Comparison of ENCODE assay signal across 15 cellular contexts in genomic region chr18:31687529-31687928, GRCh38. TPM values are rescaled to one million over a fixed set of nuclear protein-coding genes. Genes with fewer than 3 reads are reported as not detected.
DNase-seq lines count a peak whose midpoint lies in the region; ATAC-seq and TF ChIP-seq lines count a peak whose summit lies in the region.
"Had no signal": no experiment of that assay in that cellular context is flagged by ENCODE, and none has a peak within 500 bp of the region (broad histone marks: within the 10 kb centered on the region; RNA-seq: fewer than 3 reads in every experiment).

No MANE protein-coding gene starts in this region.

- no peaks in the 10 kb centered on the region; the same call in 1 of the 2 replicates for H3F3A ChIP-seq in GM23338 (replicated peaks; ENCODE audit: low read depth)

- H3K4me1 Mint-ChIP-seq in GM23338: peaks cover 26% of the 10 kb centered on the region
- H3K4me1 Mint-ChIP-seq in endothelial cell (ENCODE audit: unreplicated experiment): peaks cover 18% of the 10 kb centered on the region
- H3K4me1 Mint-ChIP-seq in progenitor cell of endocrine pancreas (ENCODE audit: low read depth): peaks cover 23% of the 10 kb centered on the region
- peaks cover 15% of the 10 kb centered on the region for H3K4me1 Mint-ChIP-seq in Calu3 (ENCODE audit: low read depth, unreplicated experiment)

- no peaks in the 10 kb centered on the region for H3K27me3 ChIP-seq in GM23338 (ENCODE audit: insufficient read depth)

- H3K4me3 ChIP-seq in GM23338 (no peak overlapping the region), OCI-LY7 (ENCODE audit: low read depth, low read length, poor library complexity, severe bottlenecking) (no peak overlapping the region)

- intact Hi-C loops in OCI-LY7 (cut with micrococcal nuclease; ENCODE audit: unreplicated experiment) (loop anchor here (5.0 kb wide), 1 partner anchor 405 kb away; the partner anchor contains the start of gene RNF138), Calu3 (cut with micrococcal nuclease; ENCODE audit: unreplicated experiment) (no loop called here)

- H4K20me1 ChIP-seq in GM23338 (replicated peaks; ENCODE audit: insufficient read depth) (0 out of 2 replicates have a peak, but pooled peaks cover 5% of the 10 kb centered on the region), OCI-LY7 (ENCODE audit: insufficient read depth, low read length) (no peaks in the 10 kb centered on the region)

- peaks cover 9% of the 10 kb centered on the region for H3K27me3 Mint-ChIP-seq in GM23338 (ENCODE audit: insufficient read depth, low read depth, poor library complexity)
- peaks cover 8% of the 10 kb centered on the region for H3K27me3 Mint-ChIP-seq in endothelial cell (ENCODE audit: unreplicated experiment)
- H3K27me3 Mint-ChIP-seq in progenitor cell of endocrine pancreas: no peaks in the 10 kb centered on the region
- H3K27me3 Mint-ChIP-seq in Calu3 (ENCODE audit: unreplicated experiment): no peaks in the 10 kb centered on the region

- H3K36me3 Mint-ChIP-seq in GM23338 (ENCODE audit: low read depth): no peaks in the 10 kb centered on the region; the same call in 2 of the 3 replicates
- peaks cover 3% of the 10 kb centered on the region for H3K36me3 Mint-ChIP-seq in endothelial cell (ENCODE audit: low read depth, unreplicated experiment)
- no peaks in the 10 kb centered on the region for H3K36me3 Mint-ChIP-seq in progenitor cell of endocrine pancreas (ENCODE audit: insufficient read depth)
- H3K36me3 Mint-ChIP-seq in Calu3 (ENCODE audit: insufficient read depth, unreplicated experiment): peaks cover 27% of the 10 kb centered on the region

- no peak overlapping the region for H3K4me3 Mint-ChIP-seq in GM23338
- H3K4me3 Mint-ChIP-seq in endothelial cell (ENCODE audit: unreplicated experiment): no peak overlapping the region
- H3K4me3 Mint-ChIP-seq in progenitor cell of endocrine pancreas (ENCODE audit: low read depth): no peak overlapping the region
- no peak overlapping the region for H3K4me3 Mint-ChIP-seq in Calu3 (ENCODE audit: low read depth, unreplicated experiment)
- H3K4me3 Mint-ChIP-seq: activated CD4-positive, alpha-beta T cell treated with anti-CD3 and anti-CD28 coated beads, Interleukin-2, amount 10 ng/mL, durations not matched to agents 24 days and 14 days; effector memory CD8-positive, alpha-beta T cell; T-helper 1 cell treated with Interleukin-12 subunit alpha and Interleukin-12 subunit beta and Interleukin-4 antibody, amounts not matched to agents 30 μg/mL and 1 μg/mL, for 36 hours had no signal

- POLR2A ChIA-PET in OCI-LY7 (lab: Charles Lee): no interaction called here

- H3K79me2 ChIP-seq in GM23338 (replicated peaks; ENCODE audit: insufficient read depth) (peaks cover 17% of the 10 kb centered on the region), OCI-LY7 (ENCODE audit: insufficient read depth, low read depth, low read length) (peaks cover 20% of the 10 kb centered on the region)

- CTCF ChIA-PET in OCI-LY7 (lab: Charles Lee; ENCODE audit: unreplicated experiment): no interaction called here
- CTCF ChIA-PET in Calu3 (lab: Charles Lee): no interaction called here

- no peak for ATAC-seq in GM23338
- no peak for ATAC-seq in GM21447 (IDR thresholded peaks at IDR 0.05; ENCODE audit: unreplicated experiment)
- ATAC-seq: effector memory CD8-positive, alpha-beta T cell had no signal

- H3K4me1 ChIP-seq in GM23338 (ENCODE audit: insufficient read depth): peaks cover 25% of the 10 kb centered on the region
- H3K4me1 ChIP-seq in OCI-LY7 (ENCODE audit: insufficient read depth, low read length, poor library complexity, severe bottlenecking): peaks cover 20% of the 10 kb centered on the region

- H3K36me3 ChIP-seq in GM23338 (ENCODE audit: insufficient read depth): no peaks in the 10 kb centered on the region
- no peaks in the 10 kb centered on the region for H3K36me3 ChIP-seq in OCI-LY7 (ENCODE audit: insufficient read depth, low read length)

- DNase-seq in GM23338 (ENCODE audit: low spot score) (no peak), OCI-LY7 (ENCODE audit: low spot score) (no peak), endothelial cell (ENCODE audit: low spot score) (no peak), progenitor cell of endocrine pancreas (ENCODE audit: low spot score, unreplicated experiment) (no peak), Calu3 (no peak)
- no peak for DNase-seq in activated CD4-positive, CD25-positive, alpha-beta regulatory T cell treated with anti-CD3 and anti-CD28 coated beads, Interleukin-2, amount 50 U/mL, for 72 hours
- DNase-seq: activated CD4-positive, alpha-beta T cell treated with anti-CD3 and anti-CD28 coated beads, Interleukin-2, amount 10 ng/mL, durations not matched to agents 24 days and 14 days; activated naive CD4-positive, alpha-beta T cell treated with anti-CD3 and anti-CD28 coated beads, Interleukin-2, amount 50 U/mL, for 16 hours; activated T-cell treated with anti-CD3 and anti-CD28 coated beads for 4 hours; effector memory CD8-positive, alpha-beta T cell; NCI-H2029; NCI-H526 treated with DMSO at 0.1 percent for 48 hours; RPMI8226 had no signal

- H3K27ac ChIP-seq in GM23338 (ENCODE audit: low read depth) (no peak overlapping the region), OCI-LY7 (ENCODE audit: low read depth, low read length, poor library complexity, severe bottlenecking) (peak overlapping the region; percentile 86)

- no peak overlapping the region for H3K27ac Mint-ChIP-seq in GM23338
- H3K27ac Mint-ChIP-seq in endothelial cell (ENCODE audit: unreplicated experiment): no peak overlapping the region
- no peak overlapping the region for H3K27ac Mint-ChIP-seq in progenitor cell of endocrine pancreas
- no peak overlapping the region for H3K27ac Mint-ChIP-seq in Calu3 (ENCODE audit: unreplicated experiment)
- H3K27ac Mint-ChIP-seq: activated CD4-positive, alpha-beta T cell treated with anti-CD3 and anti-CD28 coated beads, Interleukin-2, amount 10 ng/mL, durations not matched to agents 24 days and 14 days; effector memory CD8-positive, alpha-beta T cell; T-helper 1 cell treated with Interleukin-12 subunit alpha and Interleukin-12 subunit beta and Interleukin-4 antibody, amounts not matched to agents 30 μg/mL and 1 μg/mL, for 36 hours had no signal

- no TSS peak for BruUV-seq in OCI-LY7 (replicated peaks; lab: Mats Ljungman, UMichigan)
- no TSS peak for BruUV-seq in Calu3 (replicated peaks; lab: Mats Ljungman, UMichigan)

- H3K9me3 ChIP-seq in OCI-LY7 (ENCODE audit: low read length): no peaks in the 10 kb centered on the region

- peak overlapping the region; percentile 84; the same call in 1 of the 2 replicates for H3K4me2 ChIP-seq in GM23338
- H3K4me2 ChIP-seq in OCI-LY7 (ENCODE audit: low read length): peak overlapping the region; percentile 87

- H3K9me2 ChIP-seq in GM23338 (ENCODE audit: insufficient read depth) (no peaks in the 10 kb centered on the region), OCI-LY7 (ENCODE audit: insufficient read depth, low read length) (no peaks in the 10 kb centered on the region)

- no peaks in the 10 kb centered on the region; the same call in 1 of the 3 replicates for H3K9me3 Mint-ChIP-seq in GM23338
- no peaks in the 10 kb centered on the region for H3K9me3 Mint-ChIP-seq in endothelial cell (ENCODE audit: unreplicated experiment)
- no peaks in the 10 kb centered on the region for H3K9me3 Mint-ChIP-seq in progenitor cell of endocrine pancreas (ENCODE audit: low read depth)
- H3K9me3 Mint-ChIP-seq in Calu3 (ENCODE audit: low read depth, unreplicated experiment): no peaks in the 10 kb centered on the region
- H3K9me3 Mint-ChIP-seq: activated CD4-positive, alpha-beta T cell treated with anti-CD3 and anti-CD28 coated beads, Interleukin-2, amount 10 ng/mL, durations not matched to agents 24 days and 14 days; effector memory CD8-positive, alpha-beta T cell; T-helper 1 cell treated with Interleukin-12 subunit alpha and Interleukin-12 subunit beta and Interleukin-4 antibody, amounts not matched to agents 30 μg/mL and 1 μg/mL, for 36 hours had no signal

- TF ChIP-seq CTCF in GM23338 (conservative IDR thresholded peaks at IDR 0.05; ENCODE audit: low read depth in 2 of 2) (peak in 1 of 2 experiments; percentile 23; a peak in 1 of 4 replicates), OCI-LY7 (conservative IDR thresholded peaks at IDR 0.05; ENCODE audit: low read length) (peak; percentile 54), endothelial cell (IDR thresholded peaks at IDR 0.05; ENCODE audit: unreplicated experiment) (peak; percentile 31), progenitor cell of endocrine pancreas (IDR thresholded peaks at IDR 0.05; ENCODE audit: unreplicated experiment) (peak; percentile 27), Calu3 (IDR thresholded peaks at IDR 0.05; ENCODE audit: unreplicated experiment) (no peak)

- H2AFZ ChIP-seq in GM23338: no peak overlapping the region
- H2AFZ ChIP-seq in OCI-LY7 (ENCODE audit: low read length): peak overlapping the region; percentile 91; the same call in 1 of the 2 replicates

TF ChIP-seq in GM23338, 12 proteins besides CTCF, POLR2A, EP300 and RAD21 (continues in another document):
- TF ChIP-seq CREB1 (CRISPR knock-in tag; IDR thresholded peaks at IDR 0.05; ENCODE audit: low read depth): no peak

RNA-seq across cellular contexts. Expression of gene B4GALT6, which starts 3.1 kb away (rescaled TPM):
- total RNA-seq in GM23338 (2014; rRNA removed; shearing (Covaris generic)): 33.8 and 40.4 TPM in 2 replicates
- 14.8 and 15.9 TPM in 2 replicates for polyA plus RNA-seq in GM23338 (2016; fragmentation: Nextera tagmentation; extraction: Ambion mirVana)
- 5.5 and 7.2 TPM in 2 replicates for total RNA-seq in OCI-LY7 (2014; rRNA removed; shearing (Covaris generic))
- total RNA-seq in OCI-LY7 (2022) (16.4 and 22.8 TPM in 2 replicates), endothelial cell (ENCODE audit: unreplicated experiment) (31.6 TPM), progenitor cell of endocrine pancreas (32.2 and 33.1 TPM in 2 replicates), Calu3 (2022) (11.1 and 22.0 TPM in 2 replicates)
